In genomic region chr3:124995460-124995994, GRCh38 we compare ENCODE assay signal across 9 cellular contexts.
DNase-seq lines count a peak whose midpoint lies in the region; ATAC-seq and TF ChIP-seq lines count a peak whose summit lies in the region.
"Had no signal": no experiment of that assay in that cellular context is flagged by ENCODE, and none has a peak within 500 bp of the region (broad histone marks: within the 10 kb centered on the region; RNA-seq: fewer than 3 reads in every experiment).

No MANE protein-coding gene starts in this region.

- TF ChIP-seq POLR2A in transverse colon (IDR thresholded peaks at IDR 0.05) (no peak), GM18505 (IDR thresholded peaks at IDR 0.05; ENCODE audit: borderline replicate concordance, extremely low read depth, insufficient read depth, insufficient read length) (no peak)

- no peaks in the 10 kb centered on the region for H3K36me3 Mint-ChIP-seq in nephron (ENCODE audit: low read depth)

- peak; percentile 94 for TF ChIP-seq CTCF in C4-2B (conservative IDR thresholded peaks at IDR 0.05)
- peak; percentile 50 for TF ChIP-seq CTCF in GM20000 (IDR thresholded peaks at IDR 0.05; ENCODE audit: extremely low read depth, missing control alignments)
- peak; percentile 64 for TF ChIP-seq CTCF in fibroblast of mammary gland (conservative IDR thresholded peaks at IDR 0.05; ENCODE audit: control insufficient read depth, insufficient read depth, low read depth, low read length)
- TF ChIP-seq CTCF in nephron (IDR thresholded peaks at IDR 0.05; ENCODE audit: unreplicated experiment in 3 of 3) = peak; percentile 78 to 81 (median 80)
- TF ChIP-seq CTCF in transverse colon (IDR thresholded peaks at IDR 0.05) = peak; percentile 66 to 77 (median 67)

- no peak overlapping the region for H3K4me3 Mint-ChIP-seq in nephron

- ATAC-seq in GM18505 (IDR thresholded peaks at IDR 0.05; ENCODE audit: unreplicated experiment) = no peak

- WGBS in transverse colon (ENCODE audit: low coverage in 1 of 2), 2 donors = 40% methylated on average over 6 of the region's 6 CpGs; no CpG with 5 or more reads in 1 of the 2 donors

- DNase-seq in GM20000 (ENCODE audit: low spot score) = peak; percentile 77
- DNase-seq in NOMO-1 treated with DMSO at 0.1 percent for 48 hours (lab: John Stamatoyannopoulos, UW; ENCODE audit: unreplicated experiment) = peak; percentile 76
- DNase-seq in activated T-cell treated with anti-CD3 and anti-CD28 coated beads, Interleukin-2, amount 50 U/mL, for 48 hours = peak; percentile 45 to 51
- DNase-seq in fibroblast of mammary gland (ENCODE audit: low read depth) = peak; percentile 61
- peak; percentile 65 for DNase-seq in transverse colon

- H3K27me3 Mint-ChIP-seq in nephron (ENCODE audit: low read depth) = peaks cover 4% of the 10 kb centered on the region
- H3K27me3 Mint-ChIP-seq: IgD-negative memory B cell had no signal

- H3K36me3 ChIP-seq in transverse colon = peaks cover 0 to 1% (median 0%) of the 10 kb centered on the region in 4 donors

- no peaks in the 10 kb centered on the region for H3K9me3 ChIP-seq in transverse colon

- peak overlapping the region; percentile 5 to 66 (median 37) for H3K27ac Mint-ChIP-seq in nephron

- intact Hi-C loops in transverse colon (cut with DNase I; ENCODE audit: low total_unique reads) = loop anchor here (1.0 to 10.0 kb wide), 3 partner anchors 169 to 442 kb away; partner anchors contain the start of gene ZNF148

- H3K4me1 Mint-ChIP-seq in nephron = peaks cover 5% of the 10 kb centered on the region

- in situ Hi-C loops in transverse colon (cut with MboI; ENCODE audit: low pct_ligation_motif_present in 1 of 4, low pct_unique_long_range_greater_than_20kb in 1 of 4, low sequenced_read_pairs in 3 of 4) = loop anchor here in 3 of 4 donors (10.0 kb wide), 1 partner anchor 439 kb away; no protein-coding TSS in a partner anchor

- TF ChIP-seq EP300 in transverse colon (IDR thresholded peaks at IDR 0.05; ENCODE audit: low read depth) = no peak

- H3K4me3 ChIP-seq in fibroblast of mammary gland (ENCODE audit: control insufficient read depth, low read depth, low read length) (no peak overlapping the region), transverse colon (no peak overlapping the region)

- H3K27ac ChIP-seq in C4-2B (no peak overlapping the region), transverse colon (peak overlapping the region; percentile 8 to 54 (median 32))

- no peaks in the 10 kb centered on the region for H3K9me3 Mint-ChIP-seq in nephron
- H3K9me3 Mint-ChIP-seq: IgD-negative memory B cell had no signal

- peaks cover 0 to 35% (median 8%) of the 10 kb centered on the region in 4 donors for H3K4me1 ChIP-seq in transverse colon

- H3K27me3 ChIP-seq in transverse colon = no peaks in the 10 kb centered on the region
